In genomic region chr15:76979331-76979925, GRCh38 we compare ENCODE assay signal across 27 cellular contexts. TPM values are rescaled to one million over a fixed set of nuclear protein-coding genes. Genes with fewer than 3 reads are reported as not detected.
"Had no signal": no experiment of that assay in that cellular context is flagged by ENCODE, and none has a peak within 500 bp of the region (broad histone marks: within the 10 kb centered on the region; RNA-seq: fewer than 3 reads in every experiment).

No MANE protein-coding gene starts in this region.

- H3K4me3 Mint-ChIP-seq: activated CD4-positive, alpha-beta T cell treated with anti-CD3 and anti-CD28 coated beads for 36 hours; activated CD8-positive, alpha-beta T cell treated with anti-CD3 and anti-CD28 coated beads, Interleukin-2, amount 10 ng/mL, durations not matched to agents 7 days and 5 days; activated naive CD4-positive, alpha-beta T cell treated with anti-CD3 and anti-CD28 coated beads, Interleukin-2, amount 50 U/mL, for 24 hours; activated naive CD8-positive, alpha-beta T cell treated with anti-CD3 and anti-CD28 coated beads, Interleukin-2, amount 50 U/mL, for 24 hours; activated T-cell treated with anti-CD3 and anti-CD28 coated beads, Interleukin-2, amount 50 U/mL, for 4 hours; brain; natural killer cell treated with Interleukin-12 subunit alpha and Interleukin-12 subunit beta and Interleukin-15 and Interleukin-18, amount 100 ng/mL, for 72 hours; stimulated activated memory B cell treated with anti-CD40 and anti-IgM and Interleukin-4, amounts not matched to agents 10 μg/mL and 1 μg/mL and 100 μg/mL, for 72 hours; stimulated activated naive CD8-positive, alpha-beta T cell treated with anti-CD3 and anti-CD28 coated beads, Interleukin-15, amount 100 ng/mL, for 72 hours had no signal

- H3K27me3 Mint-ChIP-seq: activated CD4-positive, alpha-beta T cell treated with anti-CD3 and anti-CD28 coated beads for 36 hours; activated naive CD4-positive, alpha-beta T cell treated with anti-CD3 and anti-CD28 coated beads, Interleukin-2, amount 50 U/mL, for 24 hours; activated naive CD8-positive, alpha-beta T cell treated with anti-CD3 and anti-CD28 coated beads, Interleukin-2, amount 50 U/mL, for 24 hours; natural killer cell treated with Interleukin-12 subunit alpha and Interleukin-12 subunit beta and Interleukin-15 and Interleukin-18, amount 100 ng/mL, for 72 hours; progenitor cell of endocrine pancreas; stimulated activated naive CD8-positive, alpha-beta T cell treated with anti-CD3 and anti-CD28 coated beads, Interleukin-15, amount 100 ng/mL, for 72 hours had no signal

- ATAC-seq: activated CD4-positive, alpha-beta T cell treated with anti-CD3 and anti-CD28 coated beads for 36 hours; activated CD8-positive, alpha-beta T cell treated with anti-CD3 and anti-CD28 coated beads, Interleukin-2, amount 10 ng/mL, durations not matched to agents 7 days and 5 days; activated naive CD8-positive, alpha-beta T cell treated with anti-CD3 and anti-CD28 coated beads, Interleukin-2, amount 50 U/mL, for 24 hours; activated T-cell treated with anti-CD3 and anti-CD28 coated beads, Interleukin-2, amount 50 U/mL, for 4 hours; left lung; lower lobe of right lung; mucosa of descending colon; natural killer cell treated with Interleukin-12 subunit alpha and Interleukin-12 subunit beta and Interleukin-15 and Interleukin-18, amount 100 ng/mL, for 72 hours; sciatic nerve; stimulated activated memory B cell treated with anti-CD40 and anti-IgM and Interleukin-4, amounts not matched to agents 10 μg/mL and 1 μg/mL and 100 μg/mL, for 72 hours; stimulated activated naive CD8-positive, alpha-beta T cell treated with anti-CD3 and anti-CD28 coated beads, Interleukin-15, amount 100 ng/mL, for 72 hours had no signal

- H3K36me3 Mint-ChIP-seq: activated naive CD4-positive, alpha-beta T cell treated with anti-CD3 and anti-CD28 coated beads, Interleukin-2, amount 50 U/mL, for 24 hours; natural killer cell treated with Interleukin-12 subunit alpha and Interleukin-12 subunit beta and Interleukin-15 and Interleukin-18, amount 100 ng/mL, for 72 hours; stimulated activated memory B cell treated with anti-CD40 and anti-IgM and Interleukin-4, amounts not matched to agents 10 μg/mL and 1 μg/mL and 100 μg/mL, for 72 hours had no signal

- H3K9me3 Mint-ChIP-seq: activated naive CD4-positive, alpha-beta T cell treated with anti-CD3 and anti-CD28 coated beads, Interleukin-2, amount 50 U/mL, for 24 hours; activated T-helper 2 cell treated with anti-CD3 and anti-CD28 coated beads, Interferon-gamma antibody, Interleukin-2, Interleukin-4, amounts not matched to agents 10 μg/mL and 5 μg/mL and 100 μg/mL, durations not matched to agents 14 hours and 24 hours and 36 hours; natural killer cell treated with Interleukin-12 subunit alpha and Interleukin-12 subunit beta and Interleukin-15 and Interleukin-18, amount 100 ng/mL, for 72 hours; stimulated activated memory B cell treated with anti-CD40 and anti-IgM and Interleukin-4, amounts not matched to agents 10 μg/mL and 1 μg/mL and 100 μg/mL, for 72 hours had no signal

- DNase-seq: activated CD4-positive, alpha-beta T cell treated with anti-CD3 and anti-CD28 coated beads for 36 hours; activated CD4-positive, CD25-positive, alpha-beta regulatory T cell; activated CD8-positive, alpha-beta T cell treated with anti-CD3 and anti-CD28 coated beads, Interleukin-2, amount 10 ng/mL, durations not matched to agents 7 days and 5 days; activated naive CD8-positive, alpha-beta T cell treated with anti-CD3 and anti-CD28 coated beads, Interleukin-2, amount 50 U/mL, for 24 hours; activated T-cell treated with anti-CD3 and anti-CD28 coated beads, Interleukin-2, amount 50 U/mL, for 4 hours; effector CD4-positive, alpha-beta T cell; esophagus squamous epithelium; kidney glomerular epithelial cell; lower lobe of right lung; mesendoderm; mucosa of descending colon; ovary; stimulated activated CD4-positive, alpha-beta T cell treated with anti-CD3 and anti-CD28 coated beads, Interleukin-4, amount 100 ng/mL, for 4 hours; stimulated activated CD8-positive, alpha-beta memory T cell treated with anti-CD3 and anti-CD28 coated beads, Interleukin-4, amount 100 ng/mL, for 48 hours; stimulated activated naive CD8-positive, alpha-beta T cell treated with anti-CD3 and anti-CD28 coated beads, Interleukin-15, amount 100 ng/mL, for 72 hours; thyroid gland had no signal

- H3K27ac Mint-ChIP-seq: activated CD4-positive, alpha-beta T cell treated with anti-CD3 and anti-CD28 coated beads for 36 hours; activated CD8-positive, alpha-beta T cell treated with anti-CD3 and anti-CD28 coated beads, Interleukin-2, amount 10 ng/mL, durations not matched to agents 7 days and 5 days; activated naive CD4-positive, alpha-beta T cell treated with anti-CD3 and anti-CD28 coated beads, Interleukin-2, amount 50 U/mL, for 24 hours; activated naive CD8-positive, alpha-beta T cell treated with anti-CD3 and anti-CD28 coated beads, Interleukin-2, amount 50 U/mL, for 24 hours; activated T-helper 2 cell treated with anti-CD3 and anti-CD28 coated beads, Interferon-gamma antibody, Interleukin-2, Interleukin-4, amounts not matched to agents 10 μg/mL and 5 μg/mL and 100 μg/mL, durations not matched to agents 14 hours and 24 hours and 36 hours; brain; progenitor cell of endocrine pancreas; stimulated activated memory B cell treated with anti-CD40 and anti-IgM and Interleukin-4, amounts not matched to agents 10 μg/mL and 1 μg/mL and 100 μg/mL, for 72 hours; stimulated activated naive CD8-positive, alpha-beta T cell treated with anti-CD3 and anti-CD28 coated beads, Interleukin-15, amount 100 ng/mL, for 72 hours had no signal

RNA-seq across cellular contexts. Expression of gene PSTPIP1, which starts 15.5 kb away (rescaled TPM):
- total RNA-seq: chondrocyte, myocyte, progenitor cell of endocrine pancreas, renal cortical epithelial cell had no signal
